Comparison of ENCODE assay signal across 8 cellular contexts in genomic region chr3:13663781-13664535, GRCh38.
"Had no signal": no experiment of that assay in that cellular context is flagged by ENCODE, and none has a peak within 500 bp of the region (broad histone marks: within the 10 kb centered on the region; RNA-seq: fewer than 3 reads in every experiment).

No MANE protein-coding gene starts in this region.

- H3K4me3 ChIP-seq: GM23248, HAP-1 had no signal

- H3K9me3 Mint-ChIP-seq: HFFc6 had no signal

- H3K9me3 ChIP-seq: HAP-1 had no signal

- H3K27ac ChIP-seq: GM23248 had no signal

- H3K9ac ChIP-seq: GM23248 had no signal

- H3K4me3 Mint-ChIP-seq: H9, HFFc6 had no signal

- H2AFZ ChIP-seq: GM23248 had no signal

- H3K27ac Mint-ChIP-seq: H9, HFFc6 had no signal

- DNase-seq: GM23248, GOT3, H7, H9, HCEC 1CT, HFFc6 had no signal

- H3K36me3 ChIP-seq: HAP-1 had no signal

- ATAC-seq: HCT116 had no signal
